1 cellular context compared by ENCODE assay signal in the genomic region with DNA sequence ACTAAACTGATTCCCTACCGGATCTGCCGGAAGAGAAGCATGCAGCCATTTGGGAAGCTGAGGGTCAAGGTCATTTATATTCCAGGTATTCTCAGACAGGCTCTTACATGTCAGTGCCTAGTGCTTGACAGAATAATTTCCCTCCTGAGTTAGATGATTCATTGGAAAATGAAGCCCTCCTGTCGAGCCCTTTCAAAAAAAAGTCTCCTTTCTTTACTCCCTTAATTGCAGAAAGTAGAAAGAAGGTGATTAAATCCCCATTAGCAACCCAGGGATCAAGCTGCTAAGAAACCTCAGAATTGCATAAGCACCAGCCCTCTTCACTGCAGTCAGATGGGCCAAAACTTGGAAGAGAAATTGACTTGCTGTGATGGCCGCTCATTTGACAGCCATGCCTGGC.
TF ChIP-seq lines count a peak whose summit lies in the region.

No MANE protein-coding gene starts in this region.

TF ChIP-seq in HEK293, 187 proteins besides CTCF, POLR2A, EP300 and RAD21 (continued from another document):
- TF ChIP-seq SALL2 (tag by site-specific recombination; IDR thresholded peaks at IDR 0.05; ENCODE audit: borderline replicate concordance) (no peak), YY1 (tag by site-specific recombination; IDR thresholded peaks at IDR 0.05) (peak; percentile 30; the same call in 1 of the 2 replicates), ZNF324 (tag by site-specific recombination; IDR thresholded peaks at IDR 0.05) (no peak), FEZF1 (tag by site-specific recombination; IDR thresholded peaks at IDR 0.05) (peak; percentile 94), ZNF362 (tag by site-specific recombination; IDR thresholded peaks at IDR 0.05) (no peak), REST (tag by site-specific recombination; IDR thresholded peaks at IDR 0.05) (no peak), PRDM10 (tag by site-specific recombination; IDR thresholded peaks at IDR 0.05) (no peak), KLF9 (tag by site-specific recombination; IDR thresholded peaks at IDR 0.05; ENCODE audit: low read depth) (no peak), ZEB2 (tag by site-specific recombination; IDR thresholded peaks at IDR 0.05) (no peak), SETDB1 (IDR thresholded peaks at IDR 0.05; ENCODE audit: insufficient read length, low read length) (no peak), MZF1 (tag by site-specific recombination; IDR thresholded peaks at IDR 0.05; ENCODE audit: borderline replicate concordance) (no peak), ZNF677 (tag by site-specific recombination; IDR thresholded peaks at IDR 0.05) (no peak), ZBTB8A (tag by site-specific recombination; IDR thresholded peaks at IDR 0.05) (no peak), SP2 (tag by site-specific recombination; IDR thresholded peaks at IDR 0.05) (no peak), ZBTB17 (tag by site-specific recombination; IDR thresholded peaks at IDR 0.05) (no peak)
- TF ChIP-seq, protein P1, sequence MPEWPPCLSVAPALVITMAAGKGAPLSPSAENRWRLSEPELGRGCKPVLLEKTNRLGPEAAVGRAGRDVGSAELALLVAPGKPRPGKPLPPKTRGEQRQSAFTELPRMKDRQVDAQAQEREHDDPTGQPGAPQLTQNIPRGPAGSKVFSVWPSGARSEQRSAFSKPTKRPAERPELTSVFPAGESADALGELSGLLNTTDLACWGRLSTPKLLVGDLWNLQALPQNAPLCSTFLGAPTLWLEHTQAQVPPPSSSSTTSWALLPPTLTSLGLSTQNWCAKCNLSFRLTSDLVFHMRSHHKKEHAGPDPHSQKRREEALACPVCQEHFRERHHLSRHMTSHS (tag by site-specific recombination; IDR thresholded peaks at IDR 0.05): no peak
- TF ChIP-seq, protein P2, sequence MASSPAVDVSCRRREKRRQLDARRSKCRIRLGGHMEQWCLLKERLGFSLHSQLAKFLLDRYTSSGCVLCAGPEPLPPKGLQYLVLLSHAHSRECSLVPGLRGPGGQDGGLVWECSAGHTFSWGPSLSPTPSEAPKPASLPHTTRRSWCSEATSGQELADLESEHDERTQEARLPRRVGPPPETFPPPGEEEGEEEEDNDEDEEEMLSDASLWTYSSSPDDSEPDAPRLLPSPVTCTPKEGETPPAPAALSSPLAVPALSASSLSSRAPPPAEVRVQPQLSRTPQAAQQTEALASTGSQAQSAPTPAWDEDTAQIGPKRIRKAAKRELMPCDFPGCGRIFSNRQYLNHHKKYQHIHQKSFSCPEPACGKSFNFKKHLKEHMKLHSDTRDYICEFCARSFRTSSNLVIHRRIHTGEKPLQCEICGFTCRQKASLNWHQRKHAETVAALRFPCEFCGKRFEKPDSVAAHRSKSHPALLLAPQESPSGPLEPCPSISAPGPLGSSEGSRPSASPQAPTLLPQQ (tag by site-specific recombination; IDR thresholded peaks at IDR 0.05): no peak
TF ChIP-seq in HEK293: peak in this region for 10.
